ENCODE assay signal across 8 cellular contexts in genomic region chr5:96808868-96809558, GRCh38. TPM values are rescaled to one million over a fixed set of nuclear protein-coding genes. Genes with fewer than 3 reads are reported as not detected.
A peak's percentile ranks its signal among the peaks of the same experiment; 100 is the strongest.
DNase-seq lines count a peak whose midpoint lies in the region; ATAC-seq and TF ChIP-seq lines count a peak whose summit lies in the region.

No MANE protein-coding gene starts in this region.

- intact Hi-C loops in activated naive CD4-positive, alpha-beta T cell treated with anti-CD3 and anti-CD28 coated beads for 36 hours (cut with micrococcal nuclease) = loop anchor here (1.0 to 10.0 kb wide), 9 partner anchors 7 to 1164 kb away; partner anchors contain the start of genes CAST, ELL2, RFESD and RIOK2
- intact Hi-C loops in transverse colon (cut with DNase I; ENCODE audit: low total_unique reads) = no loop called here

- no peaks in the 10 kb centered on the region for H3K9me3 Mint-ChIP-seq in activated naive CD4-positive, alpha-beta T cell treated with anti-CD3 and anti-CD28 coated beads for 36 hours
- no peaks in the 10 kb centered on the region for H3K9me3 Mint-ChIP-seq in activated naive CD8-positive, alpha-beta T cell treated with anti-CD3 and anti-CD28 coated beads for 36 hours

- no peak overlapping the region for H3K14ac ChIP-seq in mesenchymal stem cell (ENCODE audit: low read length in 2 of 2)

- peak overlapping the region; percentile 19 for H4K8ac ChIP-seq in mesenchymal stem cell (ENCODE audit: low read length)

- H3K27ac Mint-ChIP-seq in activated naive CD4-positive, alpha-beta T cell treated with anti-CD3 and anti-CD28 coated beads for 36 hours = peak overlapping the region; percentile 97
- peak overlapping the region; percentile 99 for H3K27ac Mint-ChIP-seq in activated naive CD8-positive, alpha-beta T cell treated with anti-CD3 and anti-CD28 coated beads for 36 hours

- H3K9ac ChIP-seq in mesenchymal stem cell (ENCODE audit: low read length) = peak overlapping the region; percentile 97

- no peak overlapping the region for H2BK15ac ChIP-seq in mesenchymal stem cell (ENCODE audit: low read depth, poor library complexity, severe bottlenecking)

- H4K91ac ChIP-seq in mesenchymal stem cell (ENCODE audit: low read length) = no peak overlapping the region

- no peaks in the 10 kb centered on the region for H3K27me3 Mint-ChIP-seq in activated naive CD4-positive, alpha-beta T cell treated with anti-CD3 and anti-CD28 coated beads for 36 hours (ENCODE audit: low read depth)
- H3K27me3 Mint-ChIP-seq in activated naive CD8-positive, alpha-beta T cell treated with anti-CD3 and anti-CD28 coated beads for 36 hours = no peaks in the 10 kb centered on the region

- H3K27me3 ChIP-seq in mesenchymal stem cell (ENCODE audit: control insufficient read depth in 1 of 2, insufficient read depth in 1 of 2, low read length in 2 of 2) = no peaks in the 10 kb centered on the region
- no peaks in the 10 kb centered on the region for H3K27me3 ChIP-seq in transverse colon

- TF ChIP-seq POLR2A in transverse colon (IDR thresholded peaks at IDR 0.05) = no peak

- H3K4me1 Mint-ChIP-seq in activated naive CD4-positive, alpha-beta T cell treated with anti-CD3 and anti-CD28 coated beads for 36 hours (ENCODE audit: low read depth) = peaks cover 76% of the 10 kb centered on the region
- H3K4me1 Mint-ChIP-seq in activated naive CD8-positive, alpha-beta T cell treated with anti-CD3 and anti-CD28 coated beads for 36 hours = peaks cover 64% of the 10 kb centered on the region

- peak overlapping the region; percentile 86 for H3K4me3 Mint-ChIP-seq in activated naive CD4-positive, alpha-beta T cell treated with anti-CD3 and anti-CD28 coated beads for 36 hours
- H3K4me3 Mint-ChIP-seq in activated naive CD8-positive, alpha-beta T cell treated with anti-CD3 and anti-CD28 coated beads for 36 hours = peak overlapping the region; percentile 93

- no peak for TF ChIP-seq EP300 in transverse colon (IDR thresholded peaks at IDR 0.05; ENCODE audit: low read depth)

- H3K27ac ChIP-seq in mesenchymal stem cell (ENCODE audit: low read length, poor library complexity, severe bottlenecking) (no peak overlapping the region), transverse colon (peak overlapping the region; percentile 97 to 100 (median 100))

- H3K36me3 Mint-ChIP-seq in activated naive CD4-positive, alpha-beta T cell treated with anti-CD3 and anti-CD28 coated beads for 36 hours (ENCODE audit: low read depth) = peaks cover 13% of the 10 kb centered on the region
- peaks cover 21% of the 10 kb centered on the region for H3K36me3 Mint-ChIP-seq in activated naive CD8-positive, alpha-beta T cell treated with anti-CD3 and anti-CD28 coated beads for 36 hours

- no peak overlapping the region for H2BK5ac ChIP-seq in mesenchymal stem cell (ENCODE audit: low read depth, low read length, poor library complexity, severe bottlenecking)

- no peak overlapping the region for H3K4me2 ChIP-seq in mesenchymal stem cell (ENCODE audit: low read length, poor library complexity, severe bottlenecking)

- no peak overlapping the region for H2BK120ac ChIP-seq in mesenchymal stem cell (ENCODE audit: low read depth, low read length)

- H2AK5ac ChIP-seq in mesenchymal stem cell (ENCODE audit: low read length, severe bottlenecking) = no peak overlapping the region

- peak overlapping the region in 1 of 2 experiments; percentile 91 for H3K4me3 ChIP-seq in mesenchymal stem cell (ENCODE audit: insufficient read depth in 1 of 2, low read depth in 1 of 2, low read length in 2 of 2)
- H3K4me3 ChIP-seq in transverse colon = peak overlapping the region in 1 of 4 donors; percentile 87

- in situ Hi-C loops in transverse colon (cut with MboI; ENCODE audit: low pct_ligation_motif_present in 1 of 4, low pct_unique_long_range_greater_than_20kb in 1 of 4, low sequenced_read_pairs in 3 of 4) = no loop called here

- 91% methylated on average over 7 of the region's 8 CpGs for WGBS in mesenchymal stem cell
- 75 to 87% methylated on average over 5 to 8 of the region's 8 CpGs for WGBS in transverse colon (ENCODE audit: low coverage in 1 of 2), 2 donors

- H3K4me1 ChIP-seq in mesenchymal stem cell (ENCODE audit: control insufficient read depth, insufficient read depth, low read depth, low read length) = no peaks in the 10 kb centered on the region
- H3K4me1 ChIP-seq in transverse colon = peaks cover 7 to 37% (median 22%) of the 10 kb centered on the region in 4 donors

- no peak for TF ChIP-seq CTCF in transverse colon (IDR thresholded peaks at IDR 0.05)

- H2AFZ ChIP-seq in mesenchymal stem cell (ENCODE audit: low read depth, low read length) = no peak overlapping the region

- DNase-seq in activated naive CD4-positive, alpha-beta T cell treated with anti-CD3 and anti-CD28 coated beads for 36 hours = no peak
- DNase-seq in activated naive CD4-positive, alpha-beta T cell (lab: John Stamatoyannopoulos, UW) = no peak
- DNase-seq in activated naive CD8-positive, alpha-beta T cell treated with anti-CD3 and anti-CD28 coated beads for 36 hours = no peak
- DNase-seq in mesenchymal stem cell (no peak), transverse colon (no peak), GDM1 (lab: John Stamatoyannopoulos, UW) (no peak)

- peak overlapping the region in 1 of 2 experiments; percentile 91 for H3K18ac ChIP-seq in mesenchymal stem cell (ENCODE audit: low read depth in 1 of 2, low read length in 2 of 2)

- H3K23ac ChIP-seq in mesenchymal stem cell (ENCODE audit: low read length in 2 of 2) = no peak overlapping the region

- ATAC-seq in esophagus mucosa (no peak), HG02571 (IDR thresholded peaks at IDR 0.05; ENCODE audit: unreplicated experiment) (no peak)

- peak overlapping the region in 1 of 2 experiments; percentile 24 for H3K4ac ChIP-seq in mesenchymal stem cell (ENCODE audit: low read depth in 1 of 2, low read length in 2 of 2)

- peaks cover 13% of the 10 kb centered on the region for H3K79me1 ChIP-seq in mesenchymal stem cell (replicated peaks; ENCODE audit: low read length, poor library complexity, severe bottlenecking)

- CTCF ChIA-PET in activated naive CD4-positive, alpha-beta T cell treated with anti-CD3 and anti-CD28 coated beads for 36 hours (lab: Charles Lee) = interaction anchor here (0.7 to 2.9 kb wide), 9 partner anchors 9 to 353 kb away, joined by 3 to 10 read pairs (median 5); no protein-coding TSS in a partner anchor

- H2BK12ac ChIP-seq in mesenchymal stem cell (ENCODE audit: low read length in 2 of 2) = no peak overlapping the region

- H3K36me3 ChIP-seq in mesenchymal stem cell (ENCODE audit: control insufficient read depth in 1 of 2, insufficient read depth in 2 of 2, low read depth in 1 of 2, low read length in 2 of 2) (no peaks in the 10 kb centered on the region), transverse colon (no peaks in the 10 kb centered on the region)

- H3K9me3 ChIP-seq in mesenchymal stem cell (ENCODE audit: control insufficient read depth, low read length) (no peaks in the 10 kb centered on the region), transverse colon (no peaks in the 10 kb centered on the region)

RNA-seq across cellular contexts. Expression of gene ERAP1, which starts 1.3 kb away (rescaled TPM):
- 100 to 1,000 TPM; 119 to 126 TPM for total RNA-seq in activated naive CD4-positive, alpha-beta T cell treated with anti-CD3 and anti-CD28 coated beads for 36 hours
- total RNA-seq in activated naive CD8-positive, alpha-beta T cell treated with anti-CD3 and anti-CD28 coated beads for 36 hours = 100 to 1,000 TPM in 1 of 2 experiments, 10 to 100 TPM in 1; 92.1 to 101 TPM
- 94.5 TPM for polyA plus RNA-seq in mesenchymal stem cell (2013, experiment 1 of 2)
- 89.6 TPM for polyA plus RNA-seq in mesenchymal stem cell (2013, experiment 2 of 2)
- 10 to 100 TPM; 22.7 to 93.9 (median 73.3) TPM for total RNA-seq in transverse colon
- 20.7 TPM for total RNA-seq in esophagus mucosa
